ENCODE assay signal across 18 cellular contexts in the genomic region with DNA sequence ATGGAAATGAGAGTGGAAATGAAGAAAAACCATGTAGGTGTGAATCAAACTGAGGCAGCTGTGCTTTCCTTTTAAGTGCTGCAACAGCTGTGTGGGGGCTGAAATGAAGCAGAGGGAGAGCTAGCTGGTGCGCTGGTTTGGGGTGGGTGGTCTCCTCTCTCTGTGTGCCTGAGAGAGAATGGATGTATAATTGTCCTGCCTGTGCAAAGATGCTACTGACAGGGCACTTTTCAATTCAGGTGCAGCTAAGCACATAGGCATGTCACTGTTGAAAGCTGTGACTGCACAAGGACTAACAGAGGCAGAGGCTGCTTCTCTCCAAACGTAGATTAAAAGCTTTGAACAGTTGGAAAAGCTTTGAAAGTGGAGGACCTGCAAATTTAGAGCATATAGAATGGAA.
DNase-seq lines count a peak whose midpoint lies in the region; ATAC-seq, FAIRE-seq and TF ChIP-seq lines count a peak whose summit lies in the region.
"Had no signal": no experiment of that assay in that cellular context is flagged by ENCODE, and none has a peak within 500 bp of the region (broad histone marks: within the 10 kb centered on the region; RNA-seq: fewer than 3 reads in every experiment).

No MANE protein-coding gene starts in this region.

- H3K27ac Mint-ChIP-seq in glutamatergic neuron (ENCODE audit: unreplicated experiment): peak overlapping the region; percentile 67
- H3K27ac Mint-ChIP-seq: CD4-positive, alpha-beta memory T cell; HFFc6 had no signal

- no peak overlapping the region; the same call in 1 of the 2 replicates for H3K4me2 ChIP-seq in OCI-LY7 (ENCODE audit: low read length)
- no peak overlapping the region for H3K4me2 ChIP-seq in K562 (ENCODE audit: insufficient read depth, low read length)
- H3K4me2 ChIP-seq: A549 had no signal

- H3K79me2 ChIP-seq in OCI-LY7 (ENCODE audit: insufficient read depth, low read depth, low read length) (no peaks in the 10 kb centered on the region), K562 (ENCODE audit: control insufficient read depth, insufficient read depth, low read length) (no peaks in the 10 kb centered on the region)

- H2AFZ ChIP-seq in OCI-LY7 (ENCODE audit: low read length) (peak overlapping the region; percentile 69; the same call in 1 of the 2 replicates), K562 (ENCODE audit: low read depth, low read length) (0 out of 2 replicates have a peak overlapping the region, but pooled peaks have one; percentile 8)

- H3K27ac ChIP-seq in OCI-LY7 (ENCODE audit: low read depth, low read length, poor library complexity, severe bottlenecking) (no peak overlapping the region), K562 (ENCODE audit: extremely low read depth, low read depth, low read length) (no peak overlapping the region)
- H3K27ac ChIP-seq: A549, C4-2B had no signal

- H3K36me3 ChIP-seq in OCI-LY7 (ENCODE audit: insufficient read depth, low read length) (no peaks in the 10 kb centered on the region; the same call in 1 of the 2 replicates), K562 (ENCODE audit: control insufficient read depth, insufficient read depth, low read length) (no peaks in the 10 kb centered on the region)
- H3K36me3 ChIP-seq: BE2C had no signal

- peak; percentile 53; the same call in 2 of the 3 replicates for ATAC-seq in K562
- ATAC-seq: A549 had no signal

- H3K36me3 Mint-ChIP-seq in glutamatergic neuron (ENCODE audit: unreplicated experiment): no peaks in the 10 kb centered on the region
- H3K36me3 Mint-ChIP-seq: CD4-positive, alpha-beta memory T cell had no signal

- H3K27me3 ChIP-seq in K562 (ENCODE audit: control insufficient read depth in 2 of 2, insufficient read depth in 2 of 2, low read length in 2 of 2): no peaks in the 10 kb centered on the region
- H3K27me3 ChIP-seq: BE2C had no signal

- H3K9me3 ChIP-seq in OCI-LY7 (ENCODE audit: low read length) (no peaks in the 10 kb centered on the region), K562 (replicated peaks; ENCODE audit: control insufficient read depth, insufficient read depth, low read depth, low read length) (no peaks in the 10 kb centered on the region)
- H3K9me3 ChIP-seq: A549, BE2C had no signal

- H3K4me1 Mint-ChIP-seq in glutamatergic neuron (ENCODE audit: low read depth, unreplicated experiment): peaks cover 63% of the 10 kb centered on the region
- H3K4me1 Mint-ChIP-seq: CD4-positive, alpha-beta memory T cell had no signal

- in situ Hi-C loops in K562 (cut with MboI): no loop called here

- no peaks in the 10 kb centered on the region for H4K20me1 ChIP-seq in OCI-LY7 (ENCODE audit: insufficient read depth, low read length)
- no peaks in the 10 kb centered on the region for H4K20me1 ChIP-seq in K562 (replicated peaks; ENCODE audit: control insufficient read depth, insufficient read depth, low read length)

- DNase-seq in OCI-LY7 (ENCODE audit: low spot score) (peak; percentile 10), K562 (ENCODE audit: extremely low read depth in 1 of 4, low spot score in 3 of 4) (no peak), glutamatergic neuron (no peak), putamen (ENCODE audit: low spot score) (peak; percentile 26), NCI-H226 (no peak)
- DNase-seq in effector CD4-positive, alpha-beta T cell: no peak
- no peak for DNase-seq in stimulated activated CD4-positive, alpha-beta T cell treated with anti-CD3 and anti-CD28 coated beads, Interleukin-4, amount 100 ng/mL, for 4 hours
- DNase-seq: BE2C; CD4-positive, alpha-beta memory T cell; DMS79; GOT3; HCEC 1CT; HFFc6 had no signal

- H3K4me3 Mint-ChIP-seq in glutamatergic neuron (ENCODE audit: unreplicated experiment): no peak overlapping the region
- H3K4me3 Mint-ChIP-seq: CD4-positive, alpha-beta memory T cell; HFFc6 had no signal

- WGBS in K562 (ENCODE audit: insufficient coverage, low coverage, missing lambda C conversion rate): 8% methylated on average over 2 of the region's 2 CpGs

- no peak for TF ChIP-seq RAD21 in K562 (CRISPR knock-in tag; conservative IDR thresholded peaks at IDR 0.05 in 1 of 2, IDR thresholded peaks at IDR 0.05 in 1 of 2)

- no peak for TF ChIP-seq POLR2A in K562 (conservative IDR thresholded peaks at IDR 0.05)

- BruUV-seq in OCI-LY7 (replicated peaks; lab: Mats Ljungman, UMichigan) (no TSS peak), K562 (replicated peaks; lab: Mats Ljungman, UMichigan) (no TSS peak)

- peaks cover 18% of the 10 kb centered on the region for H3K4me1 ChIP-seq in OCI-LY7 (ENCODE audit: insufficient read depth, low read length, poor library complexity, severe bottlenecking)
- no peaks in the 10 kb centered on the region; a peak in 1 of 5 replicates for H3K4me1 ChIP-seq in K562 (replicated peaks in 1 of 2; ENCODE audit: control insufficient read depth in 2 of 2, insufficient read depth in 2 of 2, low read length in 2 of 2)
- H3K4me1 ChIP-seq: A549, BE2C had no signal

- no peaks in the 10 kb centered on the region for H3K27me3 Mint-ChIP-seq in glutamatergic neuron (ENCODE audit: unreplicated experiment)

- intact Hi-C loops in OCI-LY7 (cut with micrococcal nuclease; ENCODE audit: unreplicated experiment) (no loop called here), K562 (cut with micrococcal nuclease) (loop anchor here (5.0 kb wide), 1 partner anchor 604 kb away; no protein-coding TSS in a partner anchor)

- CTCF ChIA-PET in OCI-LY7 (lab: Charles Lee; ENCODE audit: unreplicated experiment): no interaction called here
- CTCF ChIA-PET in K562 (lab: Yijun Ruan, JAX; ENCODE audit: low intra/inter-chr PET ratio): no interaction called here

- TF ChIP-seq CTCF in OCI-LY7 (conservative IDR thresholded peaks at IDR 0.05; ENCODE audit: low read length) (no peak), K562 (IDR thresholded peaks at IDR 0.05 in 2 of 3, conservative IDR thresholded peaks at IDR 0.05 in 1 of 3; ENCODE audit: insufficient read depth in 2 of 3, low read depth in 1 of 3, low read length in 3 of 3) (no peak), glutamatergic neuron (IDR thresholded peaks at IDR 0.05; ENCODE audit: partially characterized antibody, unreplicated experiment) (no peak)

- POLR2A ChIA-PET in OCI-LY7 (lab: Charles Lee): interaction anchor here (0.6 to 1.5 kb wide), 4 partner anchors 9 to 585 kb away, joined by 3 read pairs; no protein-coding TSS in a partner anchor
- POLR2A ChIA-PET in K562 (lab: Yijun Ruan, JAX): interaction anchor here (0.7 kb wide), 1 partner anchor 9 kb away, joined by 3 read pairs; no protein-coding TSS in a partner anchor

- no peaks in the 10 kb centered on the region for H3K9me1 ChIP-seq in K562 (ENCODE audit: control insufficient read depth, insufficient read depth, low read length)

- H3K9ac ChIP-seq in K562 (ENCODE audit: insufficient read depth in 1 of 2, low read depth in 2 of 2, low read length in 2 of 2): no peak overlapping the region

- no peak for FAIRE-seq in K562 (lab: Jason Lieb, UNC)
- FAIRE-seq: A549, G401.6, GM12891, GM19239 had no signal

- H3K9me2 ChIP-seq in OCI-LY7 (ENCODE audit: insufficient read depth, low read length): no peaks in the 10 kb centered on the region

- H3K9me3 Mint-ChIP-seq in glutamatergic neuron (ENCODE audit: unreplicated experiment): no peaks in the 10 kb centered on the region
- H3K9me3 Mint-ChIP-seq: CD4-positive, alpha-beta memory T cell; HFFc6 had no signal

- no peak for TF ChIP-seq EP300 in K562 (IDR thresholded peaks at IDR 0.05; ENCODE audit: low read length)

- no peak overlapping the region for H3K4me3 ChIP-seq in OCI-LY7 (ENCODE audit: low read depth, low read length, poor library complexity, severe bottlenecking)
- H3K4me3 ChIP-seq in K562: no peak overlapping the region
- H3K4me3 ChIP-seq: A549 had no signal

TF ChIP-seq in K562, 482 proteins besides CTCF, POLR2A, EP300 and RAD21 (continues in another document):
- TF ChIP-seq ZNF239 (CRISPR knock-in tag; IDR thresholded peaks at IDR 0.05) (no peak), ZNF766 (CRISPR knock-in tag; conservative IDR thresholded peaks at IDR 0.05) (no peak), HINFP (tag; conservative IDR thresholded peaks at IDR 0.05; ENCODE audit: low read depth) (no peak), ZNF75A (CRISPR knock-in tag; IDR thresholded peaks at IDR 0.05) (no peak), MAFK (IDR thresholded peaks at IDR 0.05; ENCODE audit: low read length) (no peak), THRB (CRISPR knock-in tag; conservative IDR thresholded peaks at IDR 0.05) (no peak), E2F6 (IDR thresholded peaks at IDR 0.05; ENCODE audit: borderline replicate concordance in 1 of 2, extremely low read depth in 1 of 2, insufficient read depth in 1 of 2, insufficient read length in 1 of 2, low read depth in 1 of 2, low read length in 1 of 2, poor library complexity in 1 of 2, severe bottlenecking in 1 of 2) (no peak), FIP1L1 (IDR thresholded peaks at IDR 0.05; ENCODE audit: low read depth, low read length, poor library complexity, severe bottlenecking) (no peak), ZNF197 (CRISPR knock-in tag; IDR thresholded peaks at IDR 0.05; ENCODE audit: low read depth) (no peak)

Comparison
In these comparisons a context has a peak if more than half of its experiments do, and no peak if none do; other contexts are left out.
1. DNase-seq: peak in OCI-LY7 (single experiment) and putamen (single experiment); none in K562 (0 of 4), glutamatergic neuron (single experiment), NCI-H226 (single experiment), effector CD4-positive, alpha-beta T cell (single experiment) and stimulated activated CD4-positive, alpha-beta T cell treated with anti-CD3 and anti-CD28 coated beads, Interleukin-4, amount 100 ng/mL, for 4 hours (0 of 2).